In the genomic region with DNA sequence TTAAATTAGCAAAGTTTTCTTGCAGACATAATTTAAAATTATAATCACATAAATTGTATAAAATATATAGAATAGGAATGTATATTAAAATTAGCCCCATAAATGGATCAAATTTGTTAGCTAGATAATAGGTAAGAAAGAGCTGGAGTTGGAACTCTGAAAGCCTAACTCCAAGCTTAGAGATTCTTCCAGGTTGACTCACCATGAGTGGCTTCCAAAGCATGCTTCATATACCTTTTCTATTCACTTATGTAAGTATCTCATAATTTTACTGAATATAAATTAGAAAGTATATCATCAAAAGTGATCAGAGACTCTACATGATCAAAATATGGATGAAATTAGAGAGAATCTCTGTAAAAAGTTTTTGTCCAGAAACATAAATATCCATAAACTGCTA, we compare ENCODE assay signal across 21 cellular contexts.
"Had no signal": no experiment of that assay in that cellular context is flagged by ENCODE, and none has a peak within 500 bp of the region (broad histone marks: within the 10 kb centered on the region; RNA-seq: fewer than 3 reads in every experiment).

No MANE protein-coding gene starts in this region.

- DNase-seq: activated B cell treated with CpG ODN at 0.5 μM for 24 hours; activated CD4-positive, alpha-beta T cell treated with anti-CD3 and anti-CD28 coated beads for 48 hours; activated CD8-positive, alpha-beta T cell treated with anti-CD3 and anti-CD28 coated beads for 36 hours; activated effector memory CD4-positive, alpha-beta T cell treated with anti-CD3 and anti-CD28 coated beads, Interleukin-2, amount 50 U/mL, for 16 hours; activated T-cell treated with anti-CD3 and anti-CD28 coated beads, Interleukin-2, amount 50 U/mL, for 4 hours; effector memory CD4-positive, alpha-beta T cell; islet precursor cell; left lung; mucosa of descending colon; naive thymus-derived CD4-positive, alpha-beta T cell; ovary; spleen; stimulated activated naive CD8-positive, alpha-beta T cell treated with anti-CD3 and anti-CD28 coated beads, Interleukin-15, amount 100 ng/mL, for 72 hours had no signal

- H3K27me3 Mint-ChIP-seq: activated B cell treated with CpG ODN at 0.5 μM for 24 hours; activated CD8-positive, alpha-beta T cell treated with anti-CD3 and anti-CD28 coated beads for 36 hours; activated naive CD4-positive, alpha-beta T cell treated with anti-CD3 and anti-CD28 coated beads, Interleukin-2, amount 50 U/mL, for 24 hours; brain; dendritic cell treated with granulocyte-macrophage colony-stimulating factor and Interleukin-4, amounts not matched to agents 40 ng/mL and 50 ng/mL, for 4 days; naive thymus-derived CD4-positive, alpha-beta T cell; stimulated activated naive CD8-positive, alpha-beta T cell treated with anti-CD3 and anti-CD28 coated beads, Interleukin-15, amount 100 ng/mL, for 72 hours; type B pancreatic cell had no signal

- H3K36me3 ChIP-seq: gastroesophageal sphincter, left lung, ovary, spleen had no signal

- H3K4me1 Mint-ChIP-seq: activated B cell treated with CpG ODN at 0.5 μM for 24 hours; activated naive CD4-positive, alpha-beta T cell treated with anti-CD3 and anti-CD28 coated beads, Interleukin-2, amount 50 U/mL, for 24 hours; naive thymus-derived CD4-positive, alpha-beta T cell; stimulated activated naive CD8-positive, alpha-beta T cell treated with anti-CD3 and anti-CD28 coated beads, Interleukin-15, amount 100 ng/mL, for 72 hours had no signal

- H3K27me3 ChIP-seq: gastroesophageal sphincter, left lung, ovary, spleen had no signal

- H3K4me1 ChIP-seq: gastroesophageal sphincter, left lung, spleen had no signal

- H3K27ac Mint-ChIP-seq: activated B cell treated with CpG ODN at 0.5 μM for 24 hours; activated CD8-positive, alpha-beta T cell treated with anti-CD3 and anti-CD28 coated beads for 36 hours; activated naive CD4-positive, alpha-beta T cell treated with anti-CD3 and anti-CD28 coated beads, Interleukin-2, amount 50 U/mL, for 24 hours; brain; dendritic cell treated with granulocyte-macrophage colony-stimulating factor and Interleukin-4, amounts not matched to agents 40 ng/mL and 50 ng/mL, for 4 days; naive thymus-derived CD4-positive, alpha-beta T cell; stimulated activated naive CD8-positive, alpha-beta T cell treated with anti-CD3 and anti-CD28 coated beads, Interleukin-15, amount 100 ng/mL, for 72 hours; type B pancreatic cell had no signal

- H3K9me3 Mint-ChIP-seq: activated B cell treated with CpG ODN at 0.5 μM for 24 hours; activated CD8-positive, alpha-beta T cell treated with anti-CD3 and anti-CD28 coated beads for 36 hours; activated naive CD4-positive, alpha-beta T cell treated with anti-CD3 and anti-CD28 coated beads, Interleukin-2, amount 50 U/mL, for 24 hours; brain; dendritic cell treated with granulocyte-macrophage colony-stimulating factor and Interleukin-4, amounts not matched to agents 40 ng/mL and 50 ng/mL, for 4 days; naive thymus-derived CD4-positive, alpha-beta T cell; stimulated activated naive CD8-positive, alpha-beta T cell treated with anti-CD3 and anti-CD28 coated beads, Interleukin-15, amount 100 ng/mL, for 72 hours; type B pancreatic cell had no signal

- H3K9me3 ChIP-seq: gastroesophageal sphincter, left lung, mucosa of descending colon, ovary, spleen had no signal

- H3K4me3 ChIP-seq: gastroesophageal sphincter, left lung, mucosa of descending colon, ovary, spleen had no signal

- FAIRE-seq: TTC549 had no signal

- ATAC-seq: activated CD8-positive, alpha-beta T cell treated with anti-CD3 and anti-CD28 coated beads for 36 hours; activated T-cell treated with anti-CD3 and anti-CD28 coated beads, Interleukin-2, amount 50 U/mL, for 4 hours; gastroesophageal sphincter; left lung; mucosa of descending colon; naive thymus-derived CD4-positive, alpha-beta T cell; sciatic nerve; stimulated activated naive CD8-positive, alpha-beta T cell treated with anti-CD3 and anti-CD28 coated beads, Interleukin-15, amount 100 ng/mL, for 72 hours had no signal

- H3K27ac ChIP-seq: epithelial cell of prostate, gastroesophageal sphincter, left lung, ovary, spleen had no signal

- H3K4me3 Mint-ChIP-seq: activated B cell treated with CpG ODN at 0.5 μM for 24 hours; activated CD8-positive, alpha-beta T cell treated with anti-CD3 and anti-CD28 coated beads for 36 hours; activated naive CD4-positive, alpha-beta T cell treated with anti-CD3 and anti-CD28 coated beads, Interleukin-2, amount 50 U/mL, for 24 hours; activated T-cell treated with anti-CD3 and anti-CD28 coated beads, Interleukin-2, amount 50 U/mL, for 4 hours; brain; dendritic cell treated with granulocyte-macrophage colony-stimulating factor and Interleukin-4, amounts not matched to agents 40 ng/mL and 50 ng/mL, for 4 days; naive thymus-derived CD4-positive, alpha-beta T cell; stimulated activated naive CD8-positive, alpha-beta T cell treated with anti-CD3 and anti-CD28 coated beads, Interleukin-15, amount 100 ng/mL, for 72 hours; type B pancreatic cell had no signal

- H3K36me3 Mint-ChIP-seq: activated naive CD4-positive, alpha-beta T cell treated with anti-CD3 and anti-CD28 coated beads, Interleukin-2, amount 50 U/mL, for 24 hours; brain; naive thymus-derived CD4-positive, alpha-beta T cell; type B pancreatic cell had no signal
